In genomic region chr10:5971315-5971832, GRCh38 we compare ENCODE assay signal across 1 cellular context.
TF ChIP-seq lines count a peak whose summit lies in the region.

No MANE protein-coding gene starts in this region.

TF ChIP-seq in GM23338, 12 proteins besides CTCF, POLR2A, EP300 and RAD21 (continued from another document):
- TF ChIP-seq ETS1 (IDR thresholded peaks at IDR 0.05) (no peak), ZNF114 (CRISPR knock-in tag; IDR thresholded peaks at IDR 0.05) (no peak), EZH2 (IDR thresholded peaks at IDR 0.05; ENCODE audit: low read depth, unreplicated experiment) (no peak), JUNB (IDR thresholded peaks at IDR 0.05; ENCODE audit: unreplicated experiment) (no peak), POLR2AphosphoS5 (IDR thresholded peaks at IDR 0.05; ENCODE audit: low read depth) (no peak), REST (IDR thresholded peaks at IDR 0.05; ENCODE audit: unreplicated experiment) (no peak), NANOG (IDR thresholded peaks at IDR 0.05; ENCODE audit: borderline replicate concordance) (no peak), CREB1 (CRISPR knock-in tag; IDR thresholded peaks at IDR 0.05; ENCODE audit: low read depth) (no peak)
